Comparison of ENCODE assay signal across 1 cellular context in genomic region chr3:142118911-142119310, GRCh38.
TF ChIP-seq lines count a peak whose summit lies in the region.

No MANE protein-coding gene starts in this region.

TF ChIP-seq in WTC11, 78 proteins besides CTCF, POLR2A, EP300 and RAD21 (continued from another document):
- TF ChIP-seq E2F1 (CRISPR knock-in tag; IDR thresholded peaks at IDR 0.05): no peak
